18 cellular contexts compared by ENCODE assay signal in genomic region chr13:113453962-113454361, GRCh38. TPM values are rescaled to one million over a fixed set of nuclear protein-coding genes. Genes with fewer than 3 reads are reported as not detected.
DNase-seq lines count a peak whose midpoint lies in the region; ATAC-seq and TF ChIP-seq lines count a peak whose summit lies in the region.
"Had no signal": no experiment of that assay in that cellular context is flagged by ENCODE, and none has a peak within 500 bp of the region (broad histone marks: within the 10 kb centered on the region; RNA-seq: fewer than 3 reads in every experiment).

No MANE protein-coding gene starts in this region.

- no peaks in the 10 kb centered on the region; the same call in 1 of the 2 replicates for H3K27me3 Mint-ChIP-seq in HFFc6 (ENCODE audit: insufficient read depth)
- H3K27me3 Mint-ChIP-seq in effector memory CD8-positive, alpha-beta T cell, result no peaks in the 10 kb centered on the region
- H3K27me3 Mint-ChIP-seq: activated CD8-positive, alpha-beta T cell treated with anti-CD3 and anti-CD28 coated beads for 36 hours; IgD-negative memory B cell had no signal

- ATAC-seq in effector memory CD8-positive, alpha-beta T cell (replicated peaks), result no peak
- ATAC-seq in GM21423 (IDR thresholded peaks at IDR 0.05; ENCODE audit: unreplicated experiment), result no peak
- ATAC-seq: activated CD8-positive, alpha-beta T cell treated with anti-CD3 and anti-CD28 coated beads for 36 hours; pancreas had no signal

- H3K9ac ChIP-seq in BLaER1 treated with 17β-estradiol and CSF1 and Interleukin-3, amounts not matched to agents 10 nM and 100 nM, result peak overlapping the region in 7 of 11 experiments; percentile 16 to 57 (median 55); a peak in 14 of 22 replicates
- no peak overlapping the region for H3K9ac ChIP-seq in rectal smooth muscle tissue (ENCODE audit: low read length)

- H3K4me1 ChIP-seq in BLaER1 treated with 17β-estradiol and CSF1 and Interleukin-3, amounts not matched to agents 10 nM and 100 nM, result peaks cover 22 to 57% (median 51%) of the 10 kb centered on the region in 10 experiments
- peaks cover 12% of the 10 kb centered on the region for H3K4me1 ChIP-seq in rectal smooth muscle tissue (ENCODE audit: control insufficient read depth, insufficient read depth, low read length)
- H3K4me1 ChIP-seq: ascending aorta had no signal

- peaks cover 27% of the 10 kb centered on the region for H3K36me3 Mint-ChIP-seq in HFFc6 (ENCODE audit: low read depth)
- H3K36me3 Mint-ChIP-seq in effector memory CD8-positive, alpha-beta T cell (ENCODE audit: insufficient read depth), result peaks cover 17% of the 10 kb centered on the region

- no peak overlapping the region for H3K4me3 Mint-ChIP-seq in HFFc6
- no peak overlapping the region for H3K4me3 Mint-ChIP-seq in effector memory CD8-positive, alpha-beta T cell
- H3K4me3 Mint-ChIP-seq: activated CD8-positive, alpha-beta T cell treated with anti-CD3 and anti-CD28 coated beads for 36 hours; IgD-negative memory B cell had no signal

- peaks cover 9% of the 10 kb centered on the region; the same call in 1 of the 2 replicates for H3K4me1 Mint-ChIP-seq in HFFc6 (ENCODE audit: low read depth)
- H3K4me1 Mint-ChIP-seq in effector memory CD8-positive, alpha-beta T cell (ENCODE audit: low read depth in 2 of 2), result no peaks in the 10 kb centered on the region

- TF ChIP-seq CTCF in HFFc6 (IDR thresholded peaks at IDR 0.05), result no peak

- peak overlapping the region; percentile 10 to 99 (median 40); a peak in 18 of 22 replicates for H3K4me2 ChIP-seq in BLaER1 treated with 17β-estradiol and CSF1 and Interleukin-3, amounts not matched to agents 10 nM and 100 nM

- no peaks in the 10 kb centered on the region for H3K27me3 ChIP-seq in BLaER1 treated with 17β-estradiol and CSF1 and Interleukin-3, amounts not matched to agents 10 nM and 100 nM
- no peaks in the 10 kb centered on the region for H3K27me3 ChIP-seq in rectal smooth muscle tissue (ENCODE audit: control insufficient read depth, insufficient read depth, low read length)
- H3K27me3 ChIP-seq: ascending aorta, pancreas, SJSA1, testis had no signal

- peaks cover 0 to 12% (median 0%) of the 10 kb centered on the region in 11 experiments; a peak in 2 of 22 replicates for H4K20me1 ChIP-seq in BLaER1 treated with 17β-estradiol and CSF1 and Interleukin-3, amounts not matched to agents 10 nM and 100 nM

- H3K9me3 Mint-ChIP-seq in HFFc6, result no peaks in the 10 kb centered on the region
- H3K9me3 Mint-ChIP-seq in effector memory CD8-positive, alpha-beta T cell, result no peaks in the 10 kb centered on the region
- H3K9me3 Mint-ChIP-seq: activated CD8-positive, alpha-beta T cell treated with anti-CD3 and anti-CD28 coated beads for 36 hours; activated T-helper 2 cell treated with anti-CD3 and anti-CD28 coated beads, Interferon-gamma antibody, Interleukin-2, Interleukin-4, amounts not matched to agents 10 μg/mL and 5 μg/mL and 100 μg/mL, durations not matched to agents 14 hours and 24 hours and 36 hours; IgD-negative memory B cell had no signal

- no peak overlapping the region for H3K4me3 ChIP-seq in BLaER1 treated with 17β-estradiol and CSF1 and Interleukin-3, amounts not matched to agents 10 nM and 100 nM
- H3K4me3 ChIP-seq in rectal smooth muscle tissue (ENCODE audit: low read length), result no peak overlapping the region
- H3K4me3 ChIP-seq: ascending aorta, pancreas, SJSA1, testis had no signal

- H3K27ac ChIP-seq in BLaER1 treated with 17β-estradiol and CSF1 and Interleukin-3, amounts not matched to agents 10 nM and 100 nM, result peak overlapping the region in 8 of 11 experiments; percentile 40 to 62 (median 49); a peak in 13 of 22 replicates
- H3K27ac ChIP-seq in rectal smooth muscle tissue (ENCODE audit: low read depth, low read length), result peak overlapping the region; percentile 71
- H3K27ac ChIP-seq: ascending aorta, pancreas, SJSA1, testis had no signal

- no peaks in the 10 kb centered on the region for H3K9me3 ChIP-seq in BLaER1 treated with 17β-estradiol and CSF1 and Interleukin-3, amounts not matched to agents 10 nM and 100 nM (replicated peaks in 1 of 11)
- H3K9me3 ChIP-seq: ascending aorta, pancreas, SJSA1, testis had no signal

- peak; percentile 36 for DNase-seq in HFFc6
- peak; percentile 81 for DNase-seq in fibroblast of gingiva (ENCODE audit: low read depth)
- DNase-seq in effector memory CD8-positive, alpha-beta T cell, result no peak
- DNase-seq in superior temporal gyrus (ENCODE audit: extremely low spot score), result no peak
- DNase-seq: activated CD8-positive, alpha-beta T cell treated with anti-CD3 and anti-CD28 coated beads for 36 hours; foreskin melanocyte; mesendoderm; NCI-H1048; stimulated activated CD4-positive, alpha-beta T cell treated with anti-CD3 and anti-CD28 coated beads, Interleukin-15, amount 100 ng/mL, for 24 hours had no signal

- H3K27ac Mint-ChIP-seq in HFFc6, result peak overlapping the region; percentile 71; the same call in 1 of the 2 replicates
- H3K27ac Mint-ChIP-seq in effector memory CD8-positive, alpha-beta T cell, result no peak overlapping the region
- H3K27ac Mint-ChIP-seq: activated CD8-positive, alpha-beta T cell treated with anti-CD3 and anti-CD28 coated beads for 36 hours; activated T-helper 2 cell treated with anti-CD3 and anti-CD28 coated beads, Interferon-gamma antibody, Interleukin-2, Interleukin-4, amounts not matched to agents 10 μg/mL and 5 μg/mL and 100 μg/mL, durations not matched to agents 14 hours and 24 hours and 36 hours had no signal

- peaks cover 41 to 63% (median 54%) of the 10 kb centered on the region in 11 experiments for H3K36me3 ChIP-seq in BLaER1 treated with 17β-estradiol and CSF1 and Interleukin-3, amounts not matched to agents 10 nM and 100 nM
- peaks cover 18% of the 10 kb centered on the region for H3K36me3 ChIP-seq in rectal smooth muscle tissue (ENCODE audit: control insufficient read depth, insufficient read depth, low read length)

RNA-seq across cellular contexts. Expression of gene ADPRHL1, which starts 0.7 kb away (rescaled TPM):
- total RNA-seq in HFFc6 (2021; fragmentation: NEBNext Ultra II Directional; extraction: Animal tissue kit (Norgen Biotek cat#: 25700)), result 1 to 10 TPM; 1.0 to 2.0 (median 1.5) TPM

RNA-seq across cellular contexts. Expression of gene DCUN1D2, which starts 36.5 kb away (rescaled TPM):
- 1 to 10 TPM; 7.6 to 9.3 (median 9.0) TPM for total RNA-seq in HFFc6 (2021; fragmentation: NEBNext Ultra II Directional; extraction: Animal tissue kit (Norgen Biotek cat#: 25700))

Comparison
In these comparisons a context has a peak if more than half of its experiments do, and no peak if none do; other contexts are left out.
1. DNase-seq: peak in HFFc6 (single experiment) and fibroblast of gingiva (single experiment); none in effector memory CD8-positive, alpha-beta T cell (0 of 3) and superior temporal gyrus (single experiment).